5 cellular contexts compared by ENCODE assay signal in the genomic region with DNA sequence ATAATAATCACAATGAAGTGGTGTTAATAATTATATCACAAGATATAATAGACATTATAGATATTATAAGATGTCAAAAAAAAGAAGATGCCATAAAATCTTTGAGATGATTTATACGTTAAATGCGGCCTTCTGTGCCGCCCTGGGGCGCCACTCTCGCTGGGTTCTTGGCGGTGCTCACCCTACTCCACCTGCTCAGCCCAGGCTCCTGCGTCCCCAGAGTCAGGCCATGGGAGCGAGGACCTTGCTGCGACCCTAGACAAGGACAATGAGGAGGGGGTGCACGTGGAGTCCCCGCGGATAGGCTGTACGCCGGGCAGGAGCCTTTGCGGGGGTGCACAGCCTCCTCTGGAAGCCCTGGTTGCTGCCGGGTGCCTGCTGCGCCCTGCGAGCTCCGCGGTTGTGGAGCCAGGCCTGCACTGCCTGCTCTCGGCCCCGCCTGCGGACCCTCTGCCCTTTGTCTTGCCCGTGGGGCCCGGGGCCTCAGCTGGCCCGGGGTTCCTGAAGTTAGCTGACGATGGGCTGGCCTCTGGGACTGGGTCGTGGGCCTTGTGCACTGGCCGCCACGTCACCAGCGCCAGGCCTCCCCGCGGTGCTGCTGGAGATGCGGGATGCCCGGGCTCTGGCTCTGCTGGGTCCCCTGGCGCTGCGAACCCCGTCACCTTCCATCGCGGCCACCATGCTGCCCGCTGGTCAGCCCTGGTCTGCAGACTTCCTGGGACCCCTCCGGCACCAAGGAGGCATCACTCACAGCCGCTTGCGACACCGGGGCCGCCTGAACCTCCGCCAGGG. TPM values are rescaled to one million over a fixed set of nuclear protein-coding genes. Genes with fewer than 3 reads are reported as not detected.
"Had no signal": no experiment of that assay in that cellular context is flagged by ENCODE, and none has a peak within 500 bp of the region (broad histone marks: within the 10 kb centered on the region; RNA-seq: fewer than 3 reads in every experiment).

No MANE protein-coding gene starts in this region.

RNA-seq across cellular contexts. Expression of a gene that starts 35.6 kb away (rescaled TPM):
- total RNA-seq: GM23248, GM23338, H1, H9, HFFc6 had no signal
- polyA plus RNA-seq: GM23248, GM23338, H1 had no signal
